2 cellular contexts compared by ENCODE assay signal in the genomic region with DNA sequence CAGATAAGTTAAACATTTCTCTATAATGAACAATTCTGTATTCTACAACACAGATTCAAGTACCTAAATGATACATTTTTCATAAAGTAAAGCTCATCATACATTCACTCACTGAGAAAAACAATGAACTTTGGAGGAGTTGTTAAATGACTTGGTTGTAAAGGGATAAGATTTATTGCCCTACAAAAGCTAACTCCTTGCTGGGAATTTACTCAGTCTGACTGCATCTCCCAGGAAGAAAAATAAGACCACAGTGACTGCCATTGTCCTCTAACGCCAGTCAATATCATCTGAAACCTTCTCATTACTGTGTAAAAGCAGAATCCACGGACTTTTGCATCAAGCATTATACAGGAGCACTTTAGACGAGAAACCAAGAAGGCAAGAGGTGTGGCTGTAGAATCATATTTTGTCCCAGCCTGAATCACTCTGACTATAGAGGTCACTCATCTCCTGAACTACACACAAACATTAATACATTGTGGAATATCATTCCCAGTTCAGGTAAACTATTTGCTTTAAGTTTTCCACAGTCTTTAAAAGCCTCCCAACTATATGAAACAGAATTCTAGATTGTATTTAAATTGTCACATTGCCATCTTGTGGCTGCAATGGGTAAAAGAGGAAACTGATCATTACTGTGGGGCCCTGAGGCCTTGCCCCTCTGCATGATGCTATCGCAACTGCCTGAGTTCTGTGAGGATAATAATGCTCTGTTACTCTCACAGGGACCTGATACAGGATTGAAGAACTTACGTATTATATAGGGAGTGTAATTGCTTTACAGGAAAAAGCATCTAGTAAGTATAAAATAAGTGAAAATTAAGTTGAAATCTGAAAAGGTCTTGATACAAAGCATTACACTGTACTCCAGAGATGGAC.
TF ChIP-seq lines count a peak whose summit lies in the region.

No MANE protein-coding gene starts in this region.

TF ChIP-seq in WTC11, 78 proteins besides CTCF, POLR2A, EP300 and RAD21 (continued from another document):
- TF ChIP-seq, protein P1, sequence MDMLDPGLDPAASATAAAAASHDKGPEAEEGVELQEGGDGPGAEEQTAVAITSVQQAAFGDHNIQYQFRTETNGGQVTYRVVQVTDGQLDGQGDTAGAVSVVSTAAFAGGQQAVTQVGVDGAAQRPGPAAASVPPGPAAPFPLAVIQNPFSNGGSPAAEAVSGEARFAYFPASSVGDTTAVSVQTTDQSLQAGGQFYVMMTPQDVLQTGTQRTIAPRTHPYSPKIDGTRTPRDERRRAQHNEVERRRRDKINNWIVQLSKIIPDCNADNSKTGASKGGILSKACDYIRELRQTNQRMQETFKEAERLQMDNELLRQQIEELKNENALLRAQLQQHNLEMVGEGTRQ (CRISPR knock-in tag; IDR thresholded peaks at IDR 0.05) = no peak
- TF ChIP-seq, protein P2, sequence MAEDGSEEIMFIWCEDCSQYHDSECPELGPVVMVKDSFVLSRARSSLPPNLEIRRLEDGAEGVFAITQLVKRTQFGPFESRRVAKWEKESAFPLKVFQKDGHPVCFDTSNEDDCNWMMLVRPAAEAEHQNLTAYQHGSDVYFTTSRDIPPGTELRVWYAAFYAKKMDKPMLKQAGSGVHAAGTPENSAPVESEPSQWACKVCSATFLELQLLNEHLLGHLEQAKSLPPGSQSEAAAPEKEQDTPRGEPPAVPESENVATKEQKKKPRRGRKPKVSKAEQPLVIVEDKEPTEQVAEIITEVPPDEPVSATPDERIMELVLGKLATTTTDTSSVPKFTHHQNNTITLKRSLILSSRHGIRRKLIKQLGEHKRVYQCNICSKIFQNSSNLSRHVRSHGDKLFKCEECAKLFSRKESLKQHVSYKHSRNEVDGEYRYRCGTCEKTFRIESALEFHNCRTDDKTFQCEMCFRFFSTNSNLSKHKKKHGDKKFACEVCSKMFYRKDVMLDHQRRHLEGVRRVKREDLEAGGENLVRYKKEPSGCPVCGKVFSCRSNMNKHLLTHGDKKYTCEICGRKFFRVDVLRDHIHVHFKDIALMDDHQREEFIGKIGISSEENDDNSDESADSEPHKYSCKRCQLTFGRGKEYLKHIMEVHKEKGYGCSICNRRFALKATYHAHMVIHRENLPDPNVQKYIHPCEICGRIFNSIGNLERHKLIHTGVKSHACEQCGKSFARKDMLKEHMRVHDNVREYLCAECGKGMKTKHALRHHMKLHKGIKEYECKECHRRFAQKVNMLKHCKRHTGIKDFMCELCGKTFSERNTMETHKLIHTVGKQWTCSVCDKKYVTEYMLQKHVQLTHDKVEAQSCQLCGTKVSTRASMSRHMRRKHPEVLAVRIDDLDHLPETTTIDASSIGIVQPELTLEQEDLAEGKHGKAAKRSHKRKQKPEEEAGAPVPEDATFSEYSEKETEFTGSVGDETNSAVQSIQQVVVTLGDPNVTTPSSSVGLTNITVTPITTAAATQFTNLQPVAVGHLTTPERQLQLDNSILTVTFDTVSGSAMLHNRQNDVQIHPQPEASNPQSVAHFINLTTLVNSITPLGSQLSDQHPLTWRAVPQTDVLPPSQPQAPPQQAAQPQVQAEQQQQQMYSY (CRISPR knock-in tag; IDR thresholded peaks at IDR 0.05) = no peak
- TF ChIP-seq ESRRA (CRISPR knock-in tag; IDR thresholded peaks at IDR 0.05; ENCODE audit: borderline replicate concordance) = no peak

TF ChIP-seq in HepG2, 621 proteins besides CTCF, POLR2A, EP300 and RAD21 (continued from another document and continues in another):
- TF ChIP-seq, protein P3, sequence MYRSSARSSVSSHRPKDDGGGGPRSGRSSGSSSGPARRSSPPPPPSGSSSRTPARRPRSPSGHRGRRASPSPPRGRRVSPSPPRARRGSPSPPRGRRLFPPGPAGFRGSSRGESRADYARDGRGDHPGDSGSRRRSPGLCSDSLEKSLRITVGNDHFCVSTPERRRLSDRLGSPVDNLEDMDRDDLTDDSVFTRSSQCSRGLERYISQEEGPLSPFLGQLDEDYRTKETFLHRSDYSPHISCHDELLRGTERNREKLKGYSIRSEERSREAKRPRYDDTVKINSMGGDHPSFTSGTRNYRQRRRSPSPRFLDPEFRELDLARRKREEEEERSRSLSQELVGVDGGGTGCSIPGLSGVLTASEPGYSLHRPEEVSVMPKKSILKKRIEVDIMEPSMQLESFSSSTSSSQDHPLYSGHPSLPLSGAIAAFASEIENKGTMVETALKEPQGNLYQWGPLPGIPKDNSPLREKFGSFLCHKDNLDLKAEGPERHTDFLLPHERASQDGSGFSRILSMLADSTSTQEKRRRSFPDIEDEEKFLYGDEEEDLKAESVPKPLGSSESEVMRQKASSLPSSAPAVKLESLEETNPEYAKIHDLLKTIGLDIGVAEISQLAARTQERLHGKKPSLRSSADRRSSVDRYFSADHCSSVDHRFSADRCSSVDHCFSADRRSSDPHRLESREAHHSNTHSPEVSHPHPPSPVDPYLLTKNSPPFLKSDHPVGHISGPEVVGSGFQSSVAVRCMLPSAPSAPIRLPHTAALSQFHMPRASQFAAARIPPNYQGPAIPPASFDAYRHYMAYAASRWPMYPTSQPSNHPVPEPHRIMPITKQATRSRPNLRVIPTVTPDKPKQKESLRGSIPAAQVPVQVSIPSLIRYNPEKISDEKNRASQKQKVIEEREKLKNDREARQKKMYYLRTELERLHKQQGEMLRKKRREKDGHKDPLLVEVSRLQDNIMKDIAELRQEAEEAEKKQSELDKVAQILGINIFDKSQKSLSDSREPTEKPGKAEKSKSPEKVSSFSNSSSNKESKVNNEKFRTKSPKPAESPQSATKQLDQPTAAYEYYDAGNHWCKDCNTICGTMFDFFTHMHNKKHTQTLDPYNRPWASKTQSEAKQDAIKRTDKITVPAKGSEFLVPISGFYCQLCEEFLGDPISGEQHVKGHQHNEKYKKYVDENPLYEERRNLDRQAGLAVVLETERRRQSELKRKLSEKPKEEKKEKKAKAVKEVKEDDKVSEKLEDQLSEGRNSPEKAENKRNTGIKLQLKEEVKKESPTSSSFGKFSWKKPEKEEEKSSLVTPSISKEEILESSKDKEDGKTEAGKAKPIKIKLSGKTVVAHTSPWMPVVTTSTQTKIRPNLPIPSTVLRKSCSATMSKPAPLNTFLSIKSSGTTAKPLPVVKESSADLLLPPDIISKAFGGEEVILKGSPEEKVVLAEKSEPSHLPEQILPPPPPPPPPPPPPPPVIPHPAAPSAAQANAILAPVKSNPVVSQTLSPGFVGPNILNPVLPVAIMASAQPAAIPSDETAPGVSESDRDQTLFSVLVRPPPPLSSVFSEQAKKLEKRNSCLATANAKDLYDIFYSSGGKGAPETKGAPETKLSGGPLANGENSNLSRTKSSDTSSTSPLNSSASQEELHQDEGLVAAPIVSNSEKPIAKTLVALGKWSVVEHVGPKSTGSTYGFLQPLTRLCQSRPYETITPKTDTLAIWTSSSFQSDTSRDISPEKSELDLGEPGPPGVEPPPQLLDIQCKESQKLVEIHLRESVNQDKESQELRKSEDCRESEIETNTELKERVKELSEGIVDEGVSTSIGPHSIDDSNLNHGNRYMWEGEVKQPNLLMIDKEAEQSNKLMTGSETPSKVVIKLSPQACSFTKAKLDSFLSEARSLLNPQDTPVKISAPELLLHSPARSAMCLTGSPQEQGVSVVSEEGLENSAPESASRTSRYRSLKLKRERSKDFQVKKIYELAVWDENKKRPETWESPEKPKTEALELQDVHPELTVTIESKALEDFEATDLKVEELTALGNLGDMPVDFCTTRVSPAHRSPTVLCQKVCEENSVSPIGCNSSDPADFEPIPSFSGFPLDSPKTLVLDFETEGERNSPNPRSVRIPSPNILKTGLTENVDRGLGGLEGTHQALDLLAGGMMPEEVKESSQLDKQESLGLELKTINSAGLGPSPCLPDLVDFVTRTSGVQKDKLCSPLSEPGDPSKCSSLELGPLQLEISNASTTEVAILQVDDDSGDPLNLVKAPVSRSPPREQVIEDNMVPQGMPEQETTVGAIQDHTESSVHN (CRISPR knock-in tag; IDR thresholded peaks at IDR 0.05) = no peak
- TF ChIP-seq MIXL1 (CRISPR knock-in tag; IDR thresholded peaks at IDR 0.05) = peak; percentile 56; the same call in 1 of the 2 replicates
- TF ChIP-seq, protein P4, sequence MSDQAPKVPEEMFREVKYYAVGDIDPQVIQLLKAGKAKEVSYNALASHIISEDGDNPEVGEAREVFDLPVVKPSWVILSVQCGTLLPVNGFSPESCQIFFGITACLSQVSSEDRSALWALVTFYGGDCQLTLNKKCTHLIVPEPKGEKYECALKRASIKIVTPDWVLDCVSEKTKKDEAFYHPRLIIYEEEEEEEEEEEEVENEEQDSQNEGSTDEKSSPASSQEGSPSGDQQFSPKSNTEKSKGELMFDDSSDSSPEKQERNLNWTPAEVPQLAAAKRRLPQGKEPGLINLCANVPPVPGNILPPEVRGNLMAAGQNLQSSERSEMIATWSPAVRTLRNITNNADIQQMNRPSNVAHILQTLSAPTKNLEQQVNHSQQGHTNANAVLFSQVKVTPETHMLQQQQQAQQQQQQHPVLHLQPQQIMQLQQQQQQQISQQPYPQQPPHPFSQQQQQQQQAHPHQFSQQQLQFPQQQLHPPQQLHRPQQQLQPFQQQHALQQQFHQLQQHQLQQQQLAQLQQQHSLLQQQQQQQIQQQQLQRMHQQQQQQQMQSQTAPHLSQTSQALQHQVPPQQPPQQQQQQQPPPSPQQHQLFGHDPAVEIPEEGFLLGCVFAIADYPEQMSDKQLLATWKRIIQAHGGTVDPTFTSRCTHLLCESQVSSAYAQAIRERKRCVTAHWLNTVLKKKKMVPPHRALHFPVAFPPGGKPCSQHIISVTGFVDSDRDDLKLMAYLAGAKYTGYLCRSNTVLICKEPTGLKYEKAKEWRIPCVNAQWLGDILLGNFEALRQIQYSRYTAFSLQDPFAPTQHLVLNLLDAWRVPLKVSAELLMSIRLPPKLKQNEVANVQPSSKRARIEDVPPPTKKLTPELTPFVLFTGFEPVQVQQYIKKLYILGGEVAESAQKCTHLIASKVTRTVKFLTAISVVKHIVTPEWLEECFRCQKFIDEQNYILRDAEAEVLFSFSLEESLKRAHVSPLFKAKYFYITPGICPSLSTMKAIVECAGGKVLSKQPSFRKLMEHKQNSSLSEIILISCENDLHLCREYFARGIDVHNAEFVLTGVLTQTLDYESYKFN (CRISPR knock-in tag; conservative IDR thresholded peaks at IDR 0.05) = 0 out of 2 replicates have a peak, but pooled peaks have one; percentile 13
- TF ChIP-seq BCL6 (CRISPR knock-in tag; IDR thresholded peaks at IDR 0.05) = 0 out of 2 replicates have a peak, but pooled peaks have one; percentile 10
- peak; percentile 89 for TF ChIP-seq SMC3 (IDR thresholded peaks at IDR 0.05; ENCODE audit: low read length)
- 0 out of 2 replicates have a peak, but pooled peaks have one; percentile 17 for TF ChIP-seq KAT8 (CRISPR knock-in tag; IDR thresholded peaks at IDR 0.05)
- no peak for TF ChIP-seq PCBP2 (optimal IDR thresholded peaks at IDR 0.05; ENCODE audit: low read depth, low read length, poor library complexity, severe bottlenecking)
- 0 out of 2 replicates have a peak, but pooled peaks have one; percentile 21 for TF ChIP-seq HOXA5 (CRISPR knock-in tag; IDR thresholded peaks at IDR 0.05)
- peak; percentile 77 for TF ChIP-seq STAG1 (CRISPR knock-in tag; IDR thresholded peaks at IDR 0.05)
- 0 out of 2 replicates have a peak, but pooled peaks have one; percentile 36 for TF ChIP-seq ELF3 (CRISPR knock-in tag; IDR thresholded peaks at IDR 0.05)
- peak; percentile 27; the same call in 1 of the 2 replicates for TF ChIP-seq FOXJ3 (CRISPR knock-in tag; IDR thresholded peaks at IDR 0.05; ENCODE audit: borderline replicate concordance)
- 0 out of 2 replicates have a peak, but pooled peaks have one; percentile 14 for TF ChIP-seq CEBPG (CRISPR knock-in tag; IDR thresholded peaks at IDR 0.05)
- TF ChIP-seq, protein P5, sequence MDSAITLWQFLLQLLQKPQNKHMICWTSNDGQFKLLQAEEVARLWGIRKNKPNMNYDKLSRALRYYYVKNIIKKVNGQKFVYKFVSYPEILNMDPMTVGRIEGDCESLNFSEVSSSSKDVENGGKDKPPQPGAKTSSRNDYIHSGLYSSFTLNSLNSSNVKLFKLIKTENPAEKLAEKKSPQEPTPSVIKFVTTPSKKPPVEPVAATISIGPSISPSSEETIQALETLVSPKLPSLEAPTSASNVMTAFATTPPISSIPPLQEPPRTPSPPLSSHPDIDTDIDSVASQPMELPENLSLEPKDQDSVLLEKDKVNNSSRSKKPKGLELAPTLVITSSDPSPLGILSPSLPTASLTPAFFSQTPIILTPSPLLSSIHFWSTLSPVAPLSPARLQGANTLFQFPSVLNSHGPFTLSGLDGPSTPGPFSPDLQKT (CRISPR knock-in tag; IDR thresholded peaks at IDR 0.05; ENCODE audit: borderline replicate concordance) = no peak
- TF ChIP-seq, protein P6, sequence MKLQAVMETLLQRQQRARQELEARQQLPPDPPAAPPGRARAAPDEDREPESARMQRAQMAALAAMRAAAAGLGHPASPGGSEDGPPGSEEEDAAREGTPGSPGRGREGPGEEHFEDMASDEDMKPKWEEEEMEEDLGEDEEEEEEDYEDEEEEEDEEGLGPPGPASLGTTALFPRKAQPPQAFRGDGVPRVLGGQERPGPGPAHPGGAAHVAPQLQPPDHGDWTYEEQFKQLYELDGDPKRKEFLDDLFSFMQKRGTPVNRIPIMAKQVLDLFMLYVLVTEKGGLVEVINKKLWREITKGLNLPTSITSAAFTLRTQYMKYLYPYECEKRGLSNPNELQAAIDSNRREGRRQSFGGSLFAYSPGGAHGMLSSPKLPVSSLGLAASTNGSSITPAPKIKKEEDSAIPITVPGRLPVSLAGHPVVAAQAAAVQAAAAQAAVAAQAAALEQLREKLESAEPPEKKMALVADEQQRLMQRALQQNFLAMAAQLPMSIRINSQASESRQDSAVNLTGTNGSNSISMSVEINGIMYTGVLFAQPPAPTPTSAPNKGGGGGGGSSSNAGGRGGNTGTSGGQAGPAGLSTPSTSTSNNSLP (IDR thresholded peaks at IDR 0.05; ENCODE audit: low read depth, low read length) = 0 out of 2 replicates have a peak, but pooled peaks have one; percentile 43
- peak; percentile 50; the same call in 1 of the 2 replicates for TF ChIP-seq ZFX (CRISPR knock-in tag; IDR thresholded peaks at IDR 0.05; ENCODE audit: low read depth)
- TF ChIP-seq, protein P7, sequence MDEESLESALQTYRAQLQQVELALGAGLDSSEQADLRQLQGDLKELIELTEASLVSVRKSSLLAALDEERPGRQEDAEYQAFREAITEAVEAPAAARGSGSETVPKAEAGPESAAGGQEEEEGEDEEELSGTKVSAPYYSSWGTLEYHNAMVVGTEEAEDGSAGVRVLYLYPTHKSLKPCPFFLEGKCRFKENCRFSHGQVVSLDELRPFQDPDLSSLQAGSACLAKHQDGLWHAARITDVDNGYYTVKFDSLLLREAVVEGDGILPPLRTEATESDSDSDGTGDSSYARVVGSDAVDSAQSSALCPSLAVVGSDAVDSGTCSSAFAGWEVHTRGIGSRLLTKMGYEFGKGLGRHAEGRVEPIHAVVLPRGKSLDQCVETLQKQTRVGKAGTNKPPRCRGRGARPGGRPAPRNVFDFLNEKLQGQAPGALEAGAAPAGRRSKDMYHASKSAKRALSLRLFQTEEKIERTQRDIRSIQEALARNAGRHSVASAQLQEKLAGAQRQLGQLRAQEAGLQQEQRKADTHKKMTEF (CRISPR knock-in tag; IDR thresholded peaks at IDR 0.05) = peak; percentile 39; the same call in 1 of the 2 replicates
- TF ChIP-seq, protein P8, sequence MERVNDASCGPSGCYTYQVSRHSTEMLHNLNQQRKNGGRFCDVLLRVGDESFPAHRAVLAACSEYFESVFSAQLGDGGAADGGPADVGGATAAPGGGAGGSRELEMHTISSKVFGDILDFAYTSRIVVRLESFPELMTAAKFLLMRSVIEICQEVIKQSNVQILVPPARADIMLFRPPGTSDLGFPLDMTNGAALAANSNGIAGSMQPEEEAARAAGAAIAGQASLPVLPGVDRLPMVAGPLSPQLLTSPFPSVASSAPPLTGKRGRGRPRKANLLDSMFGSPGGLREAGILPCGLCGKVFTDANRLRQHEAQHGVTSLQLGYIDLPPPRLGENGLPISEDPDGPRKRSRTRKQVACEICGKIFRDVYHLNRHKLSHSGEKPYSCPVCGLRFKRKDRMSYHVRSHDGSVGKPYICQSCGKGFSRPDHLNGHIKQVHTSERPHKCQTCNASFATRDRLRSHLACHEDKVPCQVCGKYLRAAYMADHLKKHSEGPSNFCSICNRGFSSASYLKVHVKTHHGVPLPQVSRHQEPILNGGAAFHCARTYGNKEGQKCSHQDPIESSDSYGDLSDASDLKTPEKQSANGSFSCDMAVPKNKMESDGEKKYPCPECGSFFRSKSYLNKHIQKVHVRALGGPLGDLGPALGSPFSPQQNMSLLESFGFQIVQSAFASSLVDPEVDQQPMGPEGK (CRISPR knock-in tag; IDR thresholded peaks at IDR 0.05) = peak; percentile 30; the same call in 1 of the 2 replicates
- no peak for TF ChIP-seq SOX13 (IDR thresholded peaks at IDR 0.05)
- TF ChIP-seq SOX13 (CRISPR knock-in tag; conservative IDR thresholded peaks at IDR 0.05 in 1 of 2, IDR thresholded peaks at IDR 0.05 in 1 of 2) = no peak
